24 cellular contexts compared by ENCODE assay signal in genomic region chr12:115737895-115738294, GRCh38.
DNase-seq lines count a peak whose midpoint lies in the region; ATAC-seq, FAIRE-seq and TF ChIP-seq lines count a peak whose summit lies in the region.
"Had no signal": no experiment of that assay in that cellular context is flagged by ENCODE, and none has a peak within 500 bp of the region (broad histone marks: within the 10 kb centered on the region; RNA-seq: fewer than 3 reads in every experiment).

No MANE protein-coding gene starts in this region.

- H3K36me3 ChIP-seq in HepG2 (replicated peaks in 1 of 2; ENCODE audit: control insufficient read depth in 1 of 2, insufficient read depth in 2 of 2, low read length in 2 of 2) (no peaks in the 10 kb centered on the region), right lobe of liver (no peaks in the 10 kb centered on the region), IMR-90 (ENCODE audit: control insufficient read depth, insufficient read depth, low read length) (no peaks in the 10 kb centered on the region), H1 (ENCODE audit: control insufficient read depth in 2 of 4, insufficient read depth in 4 of 4, low read length in 3 of 4) (no peaks in the 10 kb centered on the region), mesenchymal stem cell (ENCODE audit: control insufficient read depth in 1 of 2, insufficient read depth in 2 of 2, low read depth in 1 of 2, low read length in 2 of 2) (no peaks in the 10 kb centered on the region)
- H3K36me3 ChIP-seq: BLaER1 treated with 17β-estradiol and CSF1 and Interleukin-3, amounts not matched to agents 10 nM and 100 nM had no signal

- no peak overlapping the region for H2AK9ac ChIP-seq in IMR-90 (replicated peaks; ENCODE audit: low read depth, low read length, poor library complexity)

- BruUV-seq in HepG2 (replicated peaks; lab: Mats Ljungman, UMichigan) (no TSS peak), IMR-90 (replicated peaks; lab: Mats Ljungman, UMichigan) (no TSS peak)

- TF ChIP-seq POLR2A in HepG2 (IDR thresholded peaks at IDR 0.05; ENCODE audit: insufficient read depth in 1 of 2, low read depth in 2 of 2, low read length in 2 of 2), result no peak
- TF ChIP-seq POLR2A in right lobe of liver (IDR thresholded peaks at IDR 0.05), result no peak
- TF ChIP-seq POLR2A in IMR-90 (IDR thresholded peaks at IDR 0.05; ENCODE audit: low read depth, low read length), result no peak
- TF ChIP-seq POLR2A in H1 (IDR thresholded peaks at IDR 0.05; ENCODE audit: control extremely low read depth in 1 of 2, low read depth in 2 of 2, low read length in 2 of 2), result no peak

- H3K4me3 ChIP-seq in HepG2 (replicated peaks in 1 of 3; ENCODE audit: insufficient read depth in 1 of 3, low read depth in 2 of 3, low read length in 3 of 3), result no peak overlapping the region
- H3K4me3 ChIP-seq in right lobe of liver, result no peak overlapping the region
- no peak overlapping the region for H3K4me3 ChIP-seq in IMR-90 (ENCODE audit: insufficient read depth, low read depth, low read length)
- H3K4me3 ChIP-seq in H1 (ENCODE audit: extremely low read depth in 1 of 4, insufficient read depth in 2 of 4, low read depth in 3 of 4, low read length in 4 of 4), result no peak overlapping the region
- no peak overlapping the region for H3K4me3 ChIP-seq in mesenchymal stem cell (ENCODE audit: insufficient read depth in 1 of 2, low read depth in 1 of 2, low read length in 2 of 2)
- H3K4me3 ChIP-seq: A549; BLaER1 treated with 17β-estradiol and CSF1 and Interleukin-3, amounts not matched to agents 10 nM and 100 nM had no signal

- no peaks in the 10 kb centered on the region for H3K9me1 ChIP-seq in IMR-90 (ENCODE audit: insufficient read depth, low read length)

- in situ Hi-C loops in HepG2 (cut with HindIII; ENCODE audit: extremely low pct_ligation_motif_present, low pct_unique_long_range_greater_than_20kb), result no loop called here
- in situ Hi-C loops in IMR-90 (cut with MboI; ENCODE audit: low sequenced_read_pairs), result no loop called here

- H2BK20ac ChIP-seq in IMR-90 (ENCODE audit: low read depth, low read length), result no peak overlapping the region
- no peak overlapping the region for H2BK20ac ChIP-seq in H1 (ENCODE audit: low read length)

- TF ChIP-seq CTCF in HepG2 (CRISPR knock-in tag; IDR thresholded peaks at IDR 0.05), result no peak
- TF ChIP-seq CTCF in right lobe of liver (IDR thresholded peaks at IDR 0.05), result no peak
- TF ChIP-seq CTCF in IMR-90 (conservative IDR thresholded peaks at IDR 0.05; ENCODE audit: low read depth, low read length), result no peak
- TF ChIP-seq CTCF in H1 (IDR thresholded peaks at IDR 0.05; ENCODE audit: control extremely low read depth in 1 of 3, insufficient read depth in 1 of 3, low read depth in 1 of 3, low read length in 3 of 3), result no peak

- POLR2A ChIA-PET in HepG2 (lab: Yijun Ruan, JAX) (no interaction called here), IMR-90 (lab: Charles Lee; ENCODE audit: unreplicated experiment) (no interaction called here), H1 (lab: Charles Lee; ENCODE audit: partially characterized antibody) (no interaction called here)
- POLR2A ChIA-PET in activated CD4-positive, alpha-beta T cell treated with anti-CD3 and anti-CD28 coated beads, Interleukin-2, amount 10 ng/mL, durations not matched to agents 7 days and 5 days (lab: Charles Lee), result no interaction called here

- H3K18ac ChIP-seq in IMR-90 (ENCODE audit: low read depth, low read length) (no peak overlapping the region), H1 (ENCODE audit: extremely low read depth, low read length) (no peak overlapping the region), mesenchymal stem cell (ENCODE audit: low read depth in 1 of 2, low read length in 2 of 2) (no peak overlapping the region)

- no peaks in the 10 kb centered on the region for H3K79me1 ChIP-seq in IMR-90 (ENCODE audit: low read depth in 1 of 2, low read length in 2 of 2)
- H3K79me1 ChIP-seq in H1 (ENCODE audit: low read depth, low read length), result no peaks in the 10 kb centered on the region
- H3K79me1 ChIP-seq in mesenchymal stem cell (replicated peaks; ENCODE audit: low read length, poor library complexity, severe bottlenecking), result no peaks in the 10 kb centered on the region

- no peak overlapping the region for H3K14ac ChIP-seq in IMR-90 (replicated peaks; ENCODE audit: low read depth, low read length)
- no peak overlapping the region for H3K14ac ChIP-seq in H1 (ENCODE audit: insufficient read length)
- no peak overlapping the region for H3K14ac ChIP-seq in mesenchymal stem cell (ENCODE audit: low read length in 2 of 2)

- no peaks in the 10 kb centered on the region for H3K4me1 ChIP-seq in HepG2 (ENCODE audit: insufficient read depth, low read length)
- H3K4me1 ChIP-seq in right lobe of liver, result no peaks in the 10 kb centered on the region
- no peaks in the 10 kb centered on the region for H3K4me1 ChIP-seq in IMR-90 (ENCODE audit: control insufficient read depth, insufficient read depth, low read length)
- no peaks in the 10 kb centered on the region for H3K4me1 ChIP-seq in H1 (replicated peaks in 1 of 4; ENCODE audit: control insufficient read depth in 3 of 4, insufficient read depth in 4 of 4, low read length in 3 of 4)
- H3K4me1 ChIP-seq in mesenchymal stem cell (ENCODE audit: control insufficient read depth, insufficient read depth, low read depth, low read length), result no peaks in the 10 kb centered on the region
- H3K4me1 ChIP-seq: A549; BLaER1 treated with 17β-estradiol and CSF1 and Interleukin-3, amounts not matched to agents 10 nM and 100 nM; Caco-2 had no signal

- H3K56ac ChIP-seq in IMR-90 (ENCODE audit: extremely low read depth, insufficient read depth, low read length) (no peak overlapping the region), H1 (replicated peaks; ENCODE audit: insufficient read length, low read depth, low read length) (peak overlapping the region; percentile 27)

- H2BK12ac ChIP-seq in H1 (ENCODE audit: low read depth, low read length) (peak overlapping the region; percentile 63; the same call in 1 of the 2 replicates), mesenchymal stem cell (ENCODE audit: low read length in 2 of 2) (no peak overlapping the region)

- no peak overlapping the region for H3K27ac Mint-ChIP-seq in activated CD4-positive, alpha-beta T cell treated with anti-CD3 and anti-CD28 coated beads, Interleukin-2, amount 10 ng/mL, durations not matched to agents 7 days and 5 days
- H3K27ac Mint-ChIP-seq: B cell; CD4-positive, alpha-beta T cell; CD8-positive, alpha-beta T cell had no signal

- H3K9me3 ChIP-seq in HepG2 (ENCODE audit: low read length) (no peaks in the 10 kb centered on the region), right lobe of liver (no peaks in the 10 kb centered on the region), IMR-90 (ENCODE audit: control insufficient read depth, insufficient read depth, low read length) (no peaks in the 10 kb centered on the region), H1 (ENCODE audit: insufficient read depth in 2 of 2, low read depth in 1 of 2, low read length in 1 of 2) (no peaks in the 10 kb centered on the region), mesenchymal stem cell (ENCODE audit: control insufficient read depth, low read length) (no peaks in the 10 kb centered on the region)
- H3K9me3 ChIP-seq: A549; BLaER1 treated with 17β-estradiol and CSF1 and Interleukin-3, amounts not matched to agents 10 nM and 100 nM; Caco-2 had no signal

- H3K27me3 Mint-ChIP-seq in activated CD4-positive, alpha-beta T cell treated with anti-CD3 and anti-CD28 coated beads, Interleukin-2, amount 10 ng/mL, durations not matched to agents 7 days and 5 days, result no peaks in the 10 kb centered on the region
- H3K27me3 Mint-ChIP-seq: B cell; CD4-positive, alpha-beta T cell had no signal

- H4K20me1 ChIP-seq in HepG2 (ENCODE audit: insufficient read depth, low read length) (no peaks in the 10 kb centered on the region), IMR-90 (ENCODE audit: insufficient read depth, low read length) (no peaks in the 10 kb centered on the region), H1 (replicated peaks in 1 of 2; ENCODE audit: control insufficient read depth in 1 of 2, insufficient read depth in 2 of 2, low read length in 2 of 2) (peaks cover 0 to 2% of the 10 kb centered on the region in 2 experiments)
- H4K20me1 ChIP-seq: BLaER1 treated with 17β-estradiol and CSF1 and Interleukin-3, amounts not matched to agents 10 nM and 100 nM had no signal

- no peaks in the 10 kb centered on the region for H3K4me1 Mint-ChIP-seq in activated CD4-positive, alpha-beta T cell treated with anti-CD3 and anti-CD28 coated beads, Interleukin-2, amount 10 ng/mL, durations not matched to agents 7 days and 5 days
- H3K4me1 Mint-ChIP-seq: B cell had no signal

- H4K91ac ChIP-seq in IMR-90 (ENCODE audit: insufficient read depth, low read depth, low read length) (no peak overlapping the region), H1 (replicated peaks; ENCODE audit: insufficient read length, low read length) (no peak overlapping the region), mesenchymal stem cell (ENCODE audit: low read length) (no peak overlapping the region)

- H2BK120ac ChIP-seq in IMR-90 (ENCODE audit: low read depth, low read length) (no peak overlapping the region), H1 (replicated peaks; ENCODE audit: low read depth, low read length) (no peak overlapping the region), mesenchymal stem cell (ENCODE audit: low read depth, low read length) (no peak overlapping the region)

- no peak overlapping the region for H3K4me3 Mint-ChIP-seq in activated CD4-positive, alpha-beta T cell treated with anti-CD3 and anti-CD28 coated beads, Interleukin-2, amount 10 ng/mL, durations not matched to agents 7 days and 5 days
- H3K4me3 Mint-ChIP-seq: B cell; CD4-positive, alpha-beta T cell; CD8-positive, alpha-beta T cell had no signal

- H2BK15ac ChIP-seq in IMR-90 (ENCODE audit: low read depth, low read length) (no peak overlapping the region), H1 (ENCODE audit: low read length) (no peak overlapping the region), mesenchymal stem cell (ENCODE audit: low read depth, poor library complexity, severe bottlenecking) (no peak overlapping the region)

- H3K23ac ChIP-seq in IMR-90 (ENCODE audit: low read depth, low read length), result no peak overlapping the region
- no peak overlapping the region for H3K23ac ChIP-seq in H1 (ENCODE audit: insufficient read length)
- H3K23ac ChIP-seq in mesenchymal stem cell (ENCODE audit: low read length in 2 of 2), result no peak overlapping the region

- FAIRE-seq in HepG2 (lab: Jason Lieb, UNC), result no peak
- FAIRE-seq in H1 (lab: Jason Lieb, UNC), result no peak
- peak; percentile 87 for FAIRE-seq in urothelium cell line (lab: Jason Lieb, UNC)
- FAIRE-seq: A549, D721Med, G401.6, GM12892, GM18507 had no signal

- DNase-seq in HepG2 (ENCODE audit: low spot score) (no peak), right lobe of liver (no peak), IMR-90 (no peak), H1 (ENCODE audit: low read depth in 1 of 2, low spot score in 2 of 2) (no peak), urothelium cell line (ENCODE audit: low spot score) (no peak), mesenchymal stem cell (no peak)
- DNase-seq in stimulated activated naive CD4-positive, alpha-beta T cell treated with Interleukin-2 at 50 U/mL for 16 hours (lab: John Stamatoyannopoulos, UW), result no peak
- DNase-seq in activated CD4-positive, alpha-beta T cell treated with anti-CD3 and anti-CD28 coated beads, Interleukin-2, amount 10 ng/mL, durations not matched to agents 7 days and 5 days, result no peak
- DNase-seq: AML-193; Caco-2; Calu3; CD4-positive, alpha-beta T cell; CD8-positive, alpha-beta T cell; DMS79 treated with DMSO at 0.1 percent for 48 hours; GF-D8 had no signal

- H4K5ac ChIP-seq in IMR-90 (ENCODE audit: low read depth, low read length) (no peak overlapping the region), H1 (ENCODE audit: insufficient read length, low read depth, low read length) (no peak overlapping the region)

- no peak overlapping the region for H3K4ac ChIP-seq in IMR-90 (ENCODE audit: low read depth, low read length)
- no peak overlapping the region for H3K4ac ChIP-seq in H1 (replicated peaks; ENCODE audit: insufficient read length, low read depth, low read length)
- H3K4ac ChIP-seq in mesenchymal stem cell (ENCODE audit: low read depth in 1 of 2, low read length in 2 of 2), result no peak overlapping the region

- TF ChIP-seq EP300 in HepG2 (IDR thresholded peaks at IDR 0.05; ENCODE audit: low read depth in 2 of 2, low read length in 2 of 2) (no peak), HepG2 (CRISPR knock-in tag; IDR thresholded peaks at IDR 0.05; ENCODE audit: borderline replicate concordance) (no peak), H1 (IDR thresholded peaks at IDR 0.05; ENCODE audit: borderline replicate concordance in 1 of 2, low read depth in 2 of 2, low read length in 2 of 2) (no peak)

- CTCF ChIA-PET in HepG2 (lab: Yijun Ruan, JAX; ENCODE audit: low intra/inter-chr PET ratio, low total read pairs), result no interaction called here
- CTCF ChIA-PET in IMR-90 (lab: Yijun Ruan, JAX), result no interaction called here
- CTCF ChIA-PET in H1 (lab: Charles Lee; ENCODE audit: partially characterized antibody), result no interaction called here
- CTCF ChIA-PET in activated CD4-positive, alpha-beta T cell treated with anti-CD3 and anti-CD28 coated beads, Interleukin-2, amount 10 ng/mL, durations not matched to agents 7 days and 5 days (lab: Charles Lee), result no interaction called here

- 39% methylated on average over 2 of the region's 2 CpGs for WGBS in HepG2 (ENCODE audit: low lambda C conversion rate)
- 84% methylated on average over 2 of the region's 2 CpGs for WGBS in right lobe of liver (ENCODE audit: insufficient coverage, low coverage, low lambda C conversion rate, missing lambda C conversion rate)
- 30 to 100% methylated on average over 1 to 2 of the region's 2 CpGs for WGBS in IMR-90 (ENCODE audit: extremely low coverage in 2 of 2, insufficient read length in 1 of 2), 2 experiments
- WGBS in H1 (ENCODE audit: extremely low coverage in 1 of 2, insufficient coverage in 1 of 2, insufficient read length in 1 of 2, insufficient replicate concordance in 2 of 2, low coverage in 1 of 2, low lambda C conversion rate in 2 of 2, missing lambda C conversion rate in 1 of 2), 2 experiments, result 96 to 100% methylated on average over 2 of the region's 2 CpGs
- 86% methylated on average over 2 of the region's 2 CpGs for WGBS in mesenchymal stem cell

- ATAC-seq in HepG2 (no peak), right lobe of liver (no peak), IMR-90 (ENCODE audit: low read depth) (no peak)
- ATAC-seq: A549; CD8-positive, alpha-beta T cell had no signal

- intact Hi-C loops in HepG2 (cut with micrococcal nuclease; ENCODE audit: unreplicated experiment), result no loop called here
- intact Hi-C loops in right lobe of liver (cut with DNase I), result no loop called here
- intact Hi-C loops in IMR-90 (cut with micrococcal nuclease), result no loop called here

- H3K23me2 ChIP-seq in H1 (ENCODE audit: low read depth, low read length), result peaks cover 5% of the 10 kb centered on the region; the same call in 1 of the 2 replicates

- H3K79me2 ChIP-seq in HepG2 (ENCODE audit: insufficient read depth, low read length) (no peaks in the 10 kb centered on the region), H1 (ENCODE audit: control insufficient read depth in 1 of 2, insufficient read depth in 2 of 2, low read length in 2 of 2) (no peaks in the 10 kb centered on the region)

- no peaks in the 10 kb centered on the region for H3K9me3 Mint-ChIP-seq in activated CD4-positive, alpha-beta T cell treated with anti-CD3 and anti-CD28 coated beads, Interleukin-2, amount 10 ng/mL, durations not matched to agents 7 days and 5 days
- H3K9me3 Mint-ChIP-seq: CD4-positive, alpha-beta T cell had no signal

- H3K27ac ChIP-seq in HepG2 (ENCODE audit: extremely low read length, insufficient read depth, low read length) (no peak overlapping the region), right lobe of liver (no peak overlapping the region), IMR-90 (ENCODE audit: insufficient read depth, low read length) (no peak overlapping the region), H1 (ENCODE audit: low read depth, low read length) (no peak overlapping the region), mesenchymal stem cell (ENCODE audit: low read length, poor library complexity, severe bottlenecking) (no peak overlapping the region)
- H3K27ac ChIP-seq: 22Rv1; A549; BLaER1 treated with 17β-estradiol and CSF1 and Interleukin-3, amounts not matched to agents 10 nM and 100 nM; C4-2B had no signal

- H2AK5ac ChIP-seq in IMR-90 (ENCODE audit: low read depth, low read length) (no peak overlapping the region), H1 (ENCODE audit: low read depth, low read length) (no peak overlapping the region), mesenchymal stem cell (ENCODE audit: low read length, severe bottlenecking) (no peak overlapping the region)

- H2BK5ac ChIP-seq in IMR-90 (ENCODE audit: low read depth, low read length, poor library complexity, severe bottlenecking) (peak overlapping the region; percentile 57), H1 (ENCODE audit: low read depth, low read length) (no peak overlapping the region), mesenchymal stem cell (ENCODE audit: low read depth, low read length, poor library complexity, severe bottlenecking) (no peak overlapping the region)

- H4K8ac ChIP-seq in IMR-90 (ENCODE audit: low read depth in 2 of 2, low read length in 2 of 2) (no peak overlapping the region), H1 (ENCODE audit: extremely low read depth, insufficient read depth, low read length) (no peak overlapping the region), mesenchymal stem cell (ENCODE audit: low read length) (no peak overlapping the region)

- dilution Hi-C loops in IMR-90 (cut with HindIII; ENCODE audit: low sequenced_read_pairs, unreplicated experiment), result no loop called here

- H3K27me3 ChIP-seq in HepG2 (ENCODE audit: control insufficient read depth in 1 of 2, insufficient read depth in 2 of 2, low read length in 2 of 2) (no peaks in the 10 kb centered on the region; a peak in 1 of 5 replicates), right lobe of liver (no peaks in the 10 kb centered on the region), IMR-90 (ENCODE audit: control insufficient read depth, insufficient read depth, low read length) (no peaks in the 10 kb centered on the region; the same call in none of the 2 replicates), H1 (replicated peaks in 1 of 4; ENCODE audit: control insufficient read depth in 3 of 4, extremely low read depth in 1 of 4, insufficient read depth in 3 of 4, low read length in 3 of 4) (no peaks in the 10 kb centered on the region; a peak in 1 of 7 replicates), mesenchymal stem cell (ENCODE audit: control insufficient read depth in 1 of 2, insufficient read depth in 1 of 2, low read length in 2 of 2) (no peaks in the 10 kb centered on the region)
- H3K27me3 ChIP-seq: BLaER1 treated with 17β-estradiol and CSF1 and Interleukin-3, amounts not matched to agents 10 nM and 100 nM had no signal

- TF ChIP-seq RAD21 in HepG2 (CRISPR knock-in tag; IDR thresholded peaks at IDR 0.05) (no peak), IMR-90 (IDR thresholded peaks at IDR 0.05; ENCODE audit: low read length) (no peak), H1 (IDR thresholded peaks at IDR 0.05 in 1 of 2, conservative IDR thresholded peaks at IDR 0.05 in 1 of 2; ENCODE audit: low read depth in 2 of 2, low read length in 2 of 2) (no peak)

- H2AFZ ChIP-seq in HepG2 (ENCODE audit: low read length), result no peak overlapping the region
- no peak overlapping the region for H2AFZ ChIP-seq in IMR-90 (replicated peaks; ENCODE audit: low read length, poor library complexity)
- 0 out of 2 replicates have a peak overlapping the region, but pooled peaks have one; percentile 44 for H2AFZ ChIP-seq in H1 (ENCODE audit: low read length)
- H2AFZ ChIP-seq in mesenchymal stem cell (ENCODE audit: low read depth, low read length), result no peak overlapping the region

- H3K4me2 ChIP-seq in HepG2 (ENCODE audit: low read depth, low read length) (no peak overlapping the region), IMR-90 (ENCODE audit: low read depth, low read length) (no peak overlapping the region), H1 (ENCODE audit: insufficient read depth in 1 of 2, low read depth in 2 of 2, low read length in 2 of 2) (no peak overlapping the region), mesenchymal stem cell (ENCODE audit: low read length, poor library complexity, severe bottlenecking) (no peak overlapping the region)
- H3K4me2 ChIP-seq: A549; BLaER1 treated with 17β-estradiol and CSF1 and Interleukin-3, amounts not matched to agents 10 nM and 100 nM had no signal

- no peaks in the 10 kb centered on the region for H3K36me3 Mint-ChIP-seq in activated CD4-positive, alpha-beta T cell treated with anti-CD3 and anti-CD28 coated beads, Interleukin-2, amount 10 ng/mL, durations not matched to agents 7 days and 5 days (ENCODE audit: low read depth)
- H3K36me3 Mint-ChIP-seq: CD8-positive, alpha-beta T cell had no signal

- H3K9ac ChIP-seq in HepG2 (ENCODE audit: insufficient read depth, low read depth, low read length) (no peak overlapping the region), IMR-90 (ENCODE audit: low read depth, low read length) (no peak overlapping the region), H1 (replicated peaks in 1 of 4; ENCODE audit: extremely low read depth in 1 of 4, low read depth in 3 of 4, low read length in 3 of 4) (no peak overlapping the region), mesenchymal stem cell (ENCODE audit: low read length) (no peak overlapping the region)
- H3K9ac ChIP-seq: BLaER1 treated with 17β-estradiol and CSF1 and Interleukin-3, amounts not matched to agents 10 nM and 100 nM had no signal
